Comparison of ENCODE assay signal across 24 cellular contexts in genomic region chr19:11044436-11044835, GRCh38.
"Had no signal": no experiment of that assay in that cellular context is flagged by ENCODE, and none has a peak within 500 bp of the region (broad histone marks: within the 10 kb centered on the region; RNA-seq: fewer than 3 reads in every experiment).

No MANE protein-coding gene starts in this region.

- DNase-seq: activated CD4-positive, alpha-beta T cell treated with anti-CD3 and anti-CD28 coated beads, Interleukin-2, amount 10 ng/mL, durations not matched to agents 24 days and 14 days; activated CD4-positive, CD25-positive, alpha-beta regulatory T cell; activated CD8-positive, alpha-beta T cell treated with anti-CD3 and anti-CD28 coated beads for 36 hours; activated naive CD4-positive, alpha-beta T cell treated with Interleukin-2 at 50 U/mL for 16 hours; activated T-cell treated with anti-CD3 and anti-CD28 coated beads, Interleukin-2, amount 50 U/mL, for 24 hours; cerebellar nuclear complex; effector CD4-positive, alpha-beta T cell; foreskin fibroblast; hippocampal formation; left colon; psoas muscle; sigmoid colon; stimulated activated CD4-positive, alpha-beta T cell treated with anti-CD3 and anti-CD28 coated beads, Interleukin-4, amount 100 ng/mL, for 24 hours; T-helper 1 cell; T1000; thyroid gland had no signal

- H3K9me3 ChIP-seq: ascending aorta, breast epithelium, psoas muscle, sigmoid colon, thyroid gland had no signal

- H3K4me3 Mint-ChIP-seq: activated CD4-positive, alpha-beta T cell treated with anti-CD3 and anti-CD28 coated beads, Interleukin-2, amount 10 ng/mL, durations not matched to agents 24 days and 14 days; activated CD8-positive, alpha-beta T cell treated with anti-CD3 and anti-CD28 coated beads for 36 hours; activated T-cell treated with anti-CD3 and anti-CD28 coated beads, Interleukin-2, amount 50 U/mL, for 24 hours; natural killer cell treated with Interleukin-12 subunit alpha and Interleukin-12 subunit beta and Interleukin-15 and Interleukin-18, amount 100 ng/mL, for 72 hours; stimulated activated memory B cell treated with anti-CD40 and anti-IgM and Interleukin-4, amounts not matched to agents 10 μg/mL and 1 μg/mL and 100 μg/mL, for 72 hours had no signal

- ATAC-seq: activated CD8-positive, alpha-beta T cell treated with anti-CD3 and anti-CD28 coated beads for 36 hours; esophagus mucosa; left colon; natural killer cell treated with Interleukin-12 subunit alpha and Interleukin-12 subunit beta and Interleukin-15 and Interleukin-18, amount 100 ng/mL, for 72 hours; psoas muscle; SK-N-SH treated with all-trans-retinoic acid at 6 μM for 48 hours; stimulated activated memory B cell treated with anti-CD40 and anti-IgM and Interleukin-4, amounts not matched to agents 10 μg/mL and 1 μg/mL and 100 μg/mL, for 72 hours had no signal

- H3K4me3 ChIP-seq: ascending aorta, breast epithelium, lung, psoas muscle, sigmoid colon, thyroid gland had no signal

- H3K27me3 ChIP-seq: ascending aorta, breast epithelium, sigmoid colon, thyroid gland had no signal

- H3K4me1 ChIP-seq: ascending aorta, breast epithelium, psoas muscle, sigmoid colon had no signal

- H3K36me3 ChIP-seq: breast epithelium had no signal

- H3K9me3 Mint-ChIP-seq: activated CD4-positive, alpha-beta T cell treated with anti-CD3 and anti-CD28 coated beads, Interleukin-2, amount 10 ng/mL, durations not matched to agents 24 days and 14 days; activated CD8-positive, alpha-beta T cell treated with anti-CD3 and anti-CD28 coated beads for 36 hours; activated T-cell treated with anti-CD3 and anti-CD28 coated beads, Interleukin-2, amount 50 U/mL, for 24 hours; activated T-helper 2 cell treated with anti-CD3 and anti-CD28 coated beads, Interferon-gamma antibody, Interleukin-2, Interleukin-4, amounts not matched to agents 10 μg/mL and 5 μg/mL and 100 μg/mL, durations not matched to agents 14 hours and 24 hours and 36 hours; natural killer cell treated with Interleukin-12 subunit alpha and Interleukin-12 subunit beta and Interleukin-15 and Interleukin-18, amount 100 ng/mL, for 72 hours; stimulated activated memory B cell treated with anti-CD40 and anti-IgM and Interleukin-4, amounts not matched to agents 10 μg/mL and 1 μg/mL and 100 μg/mL, for 72 hours had no signal

- H3K27ac Mint-ChIP-seq: activated CD4-positive, alpha-beta T cell treated with anti-CD3 and anti-CD28 coated beads, Interleukin-2, amount 10 ng/mL, durations not matched to agents 24 days and 14 days; activated CD8-positive, alpha-beta T cell treated with anti-CD3 and anti-CD28 coated beads for 36 hours; activated T-cell treated with anti-CD3 and anti-CD28 coated beads, Interleukin-2, amount 50 U/mL, for 24 hours; activated T-helper 2 cell treated with anti-CD3 and anti-CD28 coated beads, Interferon-gamma antibody, Interleukin-2, Interleukin-4, amounts not matched to agents 10 μg/mL and 5 μg/mL and 100 μg/mL, durations not matched to agents 14 hours and 24 hours and 36 hours; natural killer cell treated with Interleukin-12 subunit alpha and Interleukin-12 subunit beta and Interleukin-15 and Interleukin-18, amount 100 ng/mL, for 72 hours; stimulated activated memory B cell treated with anti-CD40 and anti-IgM and Interleukin-4, amounts not matched to agents 10 μg/mL and 1 μg/mL and 100 μg/mL, for 72 hours had no signal

- H3K27me3 Mint-ChIP-seq: activated CD4-positive, alpha-beta T cell treated with anti-CD3 and anti-CD28 coated beads, Interleukin-2, amount 10 ng/mL, durations not matched to agents 24 days and 14 days; activated CD8-positive, alpha-beta T cell treated with anti-CD3 and anti-CD28 coated beads for 36 hours; activated T-cell treated with anti-CD3 and anti-CD28 coated beads, Interleukin-2, amount 50 U/mL, for 24 hours; natural killer cell treated with Interleukin-12 subunit alpha and Interleukin-12 subunit beta and Interleukin-15 and Interleukin-18, amount 100 ng/mL, for 72 hours had no signal

- H3K27ac ChIP-seq: ascending aorta, psoas muscle, sigmoid colon, thyroid gland had no signal
